Comparison of ENCODE assay signal across 31 cellular contexts in genomic region chr2:190117305-190117704, GRCh38.
"Had no signal": no experiment of that assay in that cellular context is flagged by ENCODE, and none has a peak within 500 bp of the region (broad histone marks: within the 10 kb centered on the region; RNA-seq: fewer than 3 reads in every experiment).

No MANE protein-coding gene starts in this region.

- H3K9me3 Mint-ChIP-seq: activated CD4-positive, alpha-beta memory T cell treated with anti-CD3 and anti-CD28 coated beads for 36 hours; activated CD4-positive, alpha-beta T cell treated with anti-CD3 and anti-CD28 coated beads, Interleukin-2, amount 10 ng/mL, durations not matched to agents 24 days and 14 days; activated naive CD4-positive, alpha-beta T cell treated with anti-CD3 and anti-CD28 coated beads for 36 hours; activated naive CD4-positive, alpha-beta T cell treated with anti-CD3 and anti-CD28 coated beads, Interleukin-2, amount 50 U/mL, for 24 hours; activated naive CD8-positive, alpha-beta T cell treated with anti-CD3 and anti-CD28 coated beads for 36 hours; activated naive CD8-positive, alpha-beta T cell treated with anti-CD3 and anti-CD28 coated beads, Interleukin-2, amount 50 U/mL, for 24 hours; activated T-helper 1 cell treated with anti-CD3 and anti-CD28 coated beads, Interleukin-12 subunit alpha, Interleukin-12 subunit beta, Interleukin-2, Interleukin-4 antibody, amounts not matched to agents 30 ng/mL and 10 ng/mL and 1 ng/mL, durations not matched to agents 14 hours and 24 hours and 36 hours; activated T-helper 2 cell treated with anti-CD3 and anti-CD28 coated beads, Interferon-gamma antibody, Interleukin-2, Interleukin-4, amounts not matched to agents 10 μg/mL and 5 μg/mL and 100 μg/mL, durations not matched to agents 14 hours and 24 hours and 36 hours; central memory CD8-positive, alpha-beta T cell; dendritic cell treated with granulocyte-macrophage colony-stimulating factor and Interleukin-4, amounts not matched to agents 40 ng/mL and 50 ng/mL, for 4 days; endodermal cell; T-helper 2 cell treated with Interferon-gamma antibody and Interleukin-4, amounts not matched to agents 5 μg/mL and 100 μg/mL, for 36 hours had no signal

- H3K27me3 Mint-ChIP-seq: activated CD4-positive, alpha-beta T cell treated with anti-CD3 and anti-CD28 coated beads, Interleukin-2, amount 10 ng/mL, durations not matched to agents 24 days and 14 days; activated naive CD8-positive, alpha-beta T cell treated with anti-CD3 and anti-CD28 coated beads for 36 hours; dendritic cell treated with granulocyte-macrophage colony-stimulating factor and Interleukin-4, amounts not matched to agents 40 ng/mL and 50 ng/mL, for 4 days; T-helper 17 cell had no signal

- DNase-seq: activated CD4-positive, alpha-beta memory T cell treated with anti-CD3 and anti-CD28 coated beads for 36 hours; activated CD4-positive, alpha-beta T cell treated with anti-CD3 and anti-CD28 coated beads for 36 hours; activated CD4-positive, alpha-beta T cell treated with anti-CD3 and anti-CD28 coated beads, Interleukin-2, amount 10 ng/mL, durations not matched to agents 24 days and 14 days; activated CD4-positive, CD25-positive, alpha-beta regulatory T cell; activated CD4-positive, CD25-positive, alpha-beta regulatory T cell treated with anti-CD3 and anti-CD28 coated beads, Interleukin-2, amount 50 U/mL, for 72 hours; activated CD8-positive, alpha-beta memory T cell treated with anti-CD3 and anti-CD28 coated beads, Interleukin-2, amount 10 ng/mL, durations not matched to agents 7 days and 5 days; activated CD8-positive, alpha-beta memory T cell treated with anti-CD3 and anti-CD28 coated beads, Interleukin-2, amount 50 U/mL, for 4 hours; activated CD8-positive, alpha-beta T cell treated with anti-CD3 and anti-CD28 coated beads, Interleukin-2, amount 10 ng/mL, durations not matched to agents 7 days and 5 days; activated effector memory CD4-positive, alpha-beta T cell treated with anti-CD3 and anti-CD28 coated beads, Interleukin-2, amount 50 U/mL, for 16 hours; activated naive CD4-positive, alpha-beta T cell treated with anti-CD3 and anti-CD28 coated beads for 36 hours; activated naive CD8-positive, alpha-beta T cell treated with anti-CD3 and anti-CD28 coated beads for 36 hours; activated naive CD8-positive, alpha-beta T cell treated with anti-CD3 and anti-CD28 coated beads, Interleukin-2, amount 50 U/mL, for 24 hours; activated T-cell treated with anti-CD3 and anti-CD28 coated beads, Interleukin-2, amount 50 U/mL, for 1 hour; activated T-cell treated with anti-CD3 and anti-CD28 coated beads, Interleukin-2, amount 50 U/mL, for 48 hours; amniotic stem cell; anterior cingulate cortex; brain microvascular endothelial cell; dorsolateral prefrontal cortex; effector memory CD4-positive, alpha-beta T cell; endodermal cell; foreskin fibroblast; head of caudate nucleus; T-helper 17 cell; T1000 had no signal

- H3K4me3 Mint-ChIP-seq: activated CD4-positive, alpha-beta memory T cell treated with anti-CD3 and anti-CD28 coated beads for 36 hours; activated CD4-positive, alpha-beta T cell treated with anti-CD3 and anti-CD28 coated beads for 36 hours; activated CD4-positive, alpha-beta T cell treated with anti-CD3 and anti-CD28 coated beads, Interleukin-2, amount 10 ng/mL, durations not matched to agents 24 days and 14 days; activated CD8-positive, alpha-beta memory T cell treated with anti-CD3 and anti-CD28 coated beads, Interleukin-2, amount 10 ng/mL, durations not matched to agents 7 days and 5 days; activated CD8-positive, alpha-beta T cell treated with anti-CD3 and anti-CD28 coated beads, Interleukin-2, amount 10 ng/mL, durations not matched to agents 7 days and 5 days; activated naive CD4-positive, alpha-beta T cell treated with anti-CD3 and anti-CD28 coated beads for 36 hours; activated naive CD4-positive, alpha-beta T cell treated with anti-CD3 and anti-CD28 coated beads, Interleukin-2, amount 50 U/mL, for 24 hours; activated naive CD8-positive, alpha-beta T cell treated with anti-CD3 and anti-CD28 coated beads for 36 hours; activated naive CD8-positive, alpha-beta T cell treated with anti-CD3 and anti-CD28 coated beads, Interleukin-2, amount 50 U/mL, for 24 hours; activated T-helper 1 cell treated with anti-CD3 and anti-CD28 coated beads, Interleukin-12 subunit alpha, Interleukin-12 subunit beta, Interleukin-2, Interleukin-4 antibody, amounts not matched to agents 30 ng/mL and 10 ng/mL and 1 ng/mL, durations not matched to agents 14 hours and 24 hours and 36 hours; central memory CD8-positive, alpha-beta T cell; dendritic cell treated with granulocyte-macrophage colony-stimulating factor and Interleukin-4, amounts not matched to agents 40 ng/mL and 50 ng/mL, for 4 days; endodermal cell; T-helper 17 cell; T-helper 2 cell treated with Interferon-gamma antibody and Interleukin-4, amounts not matched to agents 5 μg/mL and 100 μg/mL, for 36 hours had no signal

- ATAC-seq: activated CD4-positive, alpha-beta T cell treated with anti-CD3 and anti-CD28 coated beads for 36 hours; activated CD8-positive, alpha-beta memory T cell treated with anti-CD3 and anti-CD28 coated beads, Interleukin-2, amount 10 ng/mL, durations not matched to agents 7 days and 5 days; activated CD8-positive, alpha-beta T cell treated with anti-CD3 and anti-CD28 coated beads, Interleukin-2, amount 10 ng/mL, durations not matched to agents 7 days and 5 days; activated naive CD8-positive, alpha-beta T cell treated with anti-CD3 and anti-CD28 coated beads, Interleukin-2, amount 50 U/mL, for 24 hours; esophagus mucosa; T-helper 17 cell had no signal

- H3K36me3 Mint-ChIP-seq: activated CD4-positive, alpha-beta memory T cell treated with anti-CD3 and anti-CD28 coated beads for 36 hours; activated CD8-positive, alpha-beta memory T cell treated with anti-CD3 and anti-CD28 coated beads, Interleukin-2, amount 10 ng/mL, durations not matched to agents 7 days and 5 days; activated naive CD4-positive, alpha-beta T cell treated with anti-CD3 and anti-CD28 coated beads, Interleukin-2, amount 50 U/mL, for 24 hours; activated naive CD8-positive, alpha-beta T cell treated with anti-CD3 and anti-CD28 coated beads for 36 hours had no signal

- H3K4me1 Mint-ChIP-seq: activated CD4-positive, alpha-beta T cell treated with anti-CD3 and anti-CD28 coated beads for 36 hours; activated CD4-positive, alpha-beta T cell treated with anti-CD3 and anti-CD28 coated beads, Interleukin-2, amount 10 ng/mL, durations not matched to agents 24 days and 14 days; activated CD8-positive, alpha-beta memory T cell treated with anti-CD3 and anti-CD28 coated beads, Interleukin-2, amount 10 ng/mL, durations not matched to agents 7 days and 5 days had no signal

- H3K27ac Mint-ChIP-seq: activated CD4-positive, alpha-beta memory T cell treated with anti-CD3 and anti-CD28 coated beads for 36 hours; activated CD4-positive, alpha-beta T cell treated with anti-CD3 and anti-CD28 coated beads for 36 hours; activated CD4-positive, alpha-beta T cell treated with anti-CD3 and anti-CD28 coated beads, Interleukin-2, amount 10 ng/mL, durations not matched to agents 24 days and 14 days; activated CD8-positive, alpha-beta memory T cell treated with anti-CD3 and anti-CD28 coated beads, Interleukin-2, amount 10 ng/mL, durations not matched to agents 7 days and 5 days; activated CD8-positive, alpha-beta T cell treated with anti-CD3 and anti-CD28 coated beads, Interleukin-2, amount 10 ng/mL, durations not matched to agents 7 days and 5 days; activated naive CD4-positive, alpha-beta T cell treated with anti-CD3 and anti-CD28 coated beads for 36 hours; activated naive CD4-positive, alpha-beta T cell treated with anti-CD3 and anti-CD28 coated beads, Interleukin-2, amount 50 U/mL, for 24 hours; activated naive CD8-positive, alpha-beta T cell treated with anti-CD3 and anti-CD28 coated beads for 36 hours; activated naive CD8-positive, alpha-beta T cell treated with anti-CD3 and anti-CD28 coated beads, Interleukin-2, amount 50 U/mL, for 24 hours; activated T-helper 1 cell treated with anti-CD3 and anti-CD28 coated beads, Interleukin-12 subunit alpha, Interleukin-12 subunit beta, Interleukin-2, Interleukin-4 antibody, amounts not matched to agents 30 ng/mL and 10 ng/mL and 1 ng/mL, durations not matched to agents 14 hours and 24 hours and 36 hours; activated T-helper 2 cell treated with anti-CD3 and anti-CD28 coated beads, Interferon-gamma antibody, Interleukin-2, Interleukin-4, amounts not matched to agents 10 μg/mL and 5 μg/mL and 100 μg/mL, durations not matched to agents 14 hours and 24 hours and 36 hours; dendritic cell treated with granulocyte-macrophage colony-stimulating factor and Interleukin-4, amounts not matched to agents 40 ng/mL and 50 ng/mL, for 4 days; endodermal cell; T-helper 17 cell; T-helper 2 cell treated with Interferon-gamma antibody and Interleukin-4, amounts not matched to agents 5 μg/mL and 100 μg/mL, for 36 hours had no signal
